ENCODE assay signal across 24 cellular contexts in genomic region chr11:63991558-63991957, GRCh38. TPM values are rescaled to one million over a fixed set of nuclear protein-coding genes. Genes with fewer than 3 reads are reported as not detected.
"Had no signal": no experiment of that assay in that cellular context is flagged by ENCODE, and none has a peak within 500 bp of the region (broad histone marks: within the 10 kb centered on the region; RNA-seq: fewer than 3 reads in every experiment).

No MANE protein-coding gene starts in this region.

- H3K4me3 Mint-ChIP-seq: activated B cell treated with CpG ODN at 0.5 μM for 24 hours; activated naive CD4-positive, alpha-beta T cell treated with anti-CD3 and anti-CD28 coated beads, Interleukin-2, amount 50 U/mL, for 24 hours; natural killer cell treated with Interleukin-12 subunit alpha and Interleukin-12 subunit beta and Interleukin-15 and Interleukin-18, amount 100 ng/mL, for 72 hours had no signal

- ATAC-seq: body of pancreas; left ventricle myocardium superior; mucosa of descending colon; natural killer cell treated with Interleukin-12 subunit alpha and Interleukin-12 subunit beta and Interleukin-15 and Interleukin-18, amount 100 ng/mL, for 72 hours; right lobe of liver; upper lobe of right lung had no signal

- H3K9me3 Mint-ChIP-seq: activated B cell treated with CpG ODN at 0.5 μM for 24 hours; activated naive CD4-positive, alpha-beta T cell treated with anti-CD3 and anti-CD28 coated beads, Interleukin-2, amount 50 U/mL, for 24 hours; natural killer cell treated with Interleukin-12 subunit alpha and Interleukin-12 subunit beta and Interleukin-15 and Interleukin-18, amount 100 ng/mL, for 72 hours had no signal

- DNase-seq: activated B cell treated with CpG ODN at 0.5 μM for 24 hours; activated CD4-positive, alpha-beta T cell treated with anti-CD3 and anti-CD28 coated beads, Interleukin-2, amount 50 U/mL, for 4 hours; activated gamma-delta T cell treated with Interleukin-2 at 50 U/mL for 16 hours; activated T-cell treated with anti-CD3 and anti-CD28 coated beads, Interleukin-2, amount 50 U/mL, for 1 hour; body of pancreas; dermis blood vessel endothelial cell; effector CD4-positive, alpha-beta T cell; islet precursor cell; left ventricle myocardium superior; mucosa of descending colon; ovary; right lobe of liver; stimulated activated CD4-positive, alpha-beta T cell treated with anti-CD3 and anti-CD28 coated beads, Interleukin-2, amount 100 ng/mL, for 48 hours; T-helper 2 cell; tibial artery; upper lobe of right lung had no signal

- H3K27me3 Mint-ChIP-seq: activated B cell treated with CpG ODN at 0.5 μM for 24 hours; activated naive CD4-positive, alpha-beta T cell treated with anti-CD3 and anti-CD28 coated beads, Interleukin-2, amount 50 U/mL, for 24 hours; natural killer cell treated with Interleukin-12 subunit alpha and Interleukin-12 subunit beta and Interleukin-15 and Interleukin-18, amount 100 ng/mL, for 72 hours; progenitor cell of endocrine pancreas had no signal

- H3K27ac Mint-ChIP-seq: activated B cell treated with CpG ODN at 0.5 μM for 24 hours; activated naive CD4-positive, alpha-beta T cell treated with anti-CD3 and anti-CD28 coated beads, Interleukin-2, amount 50 U/mL, for 24 hours; progenitor cell of endocrine pancreas had no signal

RNA-seq across cellular contexts. Expression of gene FLRT1, which starts 44.2 kb away (rescaled TPM):
- total RNA-seq: activated B cell treated with CpG ODN at 0.5 μM for 24 hours; dermis blood vessel endothelial cell; epithelial cell of proximal tubule; lung microvascular endothelial cell; mesenteric fat pad; myocyte; natural killer cell treated with Interleukin-12 subunit alpha and Interleukin-12 subunit beta and Interleukin-15 and Interleukin-18, amount 100 ng/mL, for 72 hours; suprapubic skin; upper lobe of right lung had no signal
